In genomic region chr2:219125886-219126270, GRCh38 we compare ENCODE assay signal across 2 cellular contexts.
A peak's percentile ranks its signal among the peaks of the same experiment; 100 is the strongest.
TF ChIP-seq lines count a peak whose summit lies in the region.

No MANE protein-coding gene starts in this region.

TF ChIP-seq in HCT116, 20 proteins besides CTCF, POLR2A, EP300 and RAD21:
- TF ChIP-seq POLR2AphosphoS5 (IDR thresholded peaks at IDR 0.05; ENCODE audit: low read depth, low read length) (no peak), CEBPB (IDR thresholded peaks at IDR 0.05; ENCODE audit: low read depth) (no peak), EZH2 (IDR thresholded peaks at IDR 0.05) (no peak), REST (IDR thresholded peaks at IDR 0.05; ENCODE audit: low read depth) (no peak), EGR1 (IDR thresholded peaks at IDR 0.05; ENCODE audit: low read depth) (no peak), YY1 (IDR thresholded peaks at IDR 0.05; ENCODE audit: extremely low read depth, insufficient replicate concordance, low read depth, low read length) (no peak), SP1 (IDR thresholded peaks at IDR 0.05; ENCODE audit: low read depth) (no peak), ELF1 (IDR thresholded peaks at IDR 0.05; ENCODE audit: borderline replicate concordance, low read depth) (no peak), MAX (IDR thresholded peaks at IDR 0.05) (no peak), ZFX (IDR thresholded peaks at IDR 0.05) (no peak)

TF ChIP-seq in K562, 482 proteins besides CTCF, POLR2A, EP300 and RAD21:
- TF ChIP-seq CREB3 (tag; conservative IDR thresholded peaks at IDR 0.05; ENCODE audit: low read depth): no peak
- no peak for TF ChIP-seq RBM22 (IDR thresholded peaks at IDR 0.05; ENCODE audit: low read depth, low read length, poor library complexity, severe bottlenecking)
- TF ChIP-seq NFIC (IDR thresholded peaks at IDR 0.05): peak; percentile 76; the same call in 1 of the 2 replicates
- TF ChIP-seq OTX1 (CRISPR knock-in tag; IDR thresholded peaks at IDR 0.05): no peak
